8 cellular contexts compared by ENCODE assay signal in genomic region chrX:132612990-132613564, GRCh38.
DNase-seq lines count a peak whose midpoint lies in the region; ATAC-seq and TF ChIP-seq lines count a peak whose summit lies in the region.

No MANE protein-coding gene starts in this region.

- H3K4me1 ChIP-seq in DND-41 (ENCODE audit: insufficient read depth, low read length): no peaks in the 10 kb centered on the region
- no peaks in the 10 kb centered on the region for H3K4me1 ChIP-seq in HCT116 (ENCODE audit: control insufficient read depth in 1 of 2, insufficient read depth in 2 of 2, low read length in 2 of 2)
- H3K4me1 ChIP-seq in gastroesophageal sphincter: no peaks in the 10 kb centered on the region
- H3K4me1 ChIP-seq in prostate gland (replicated peaks): no peaks in the 10 kb centered on the region

- no peak overlapping the region for H3K9ac ChIP-seq in DND-41 (ENCODE audit: low read depth, low read length)
- H3K9ac ChIP-seq in HCT116 (ENCODE audit: low read length): no peak overlapping the region

- BruUV-seq in HCT116 (replicated peaks; lab: Mats Ljungman, UMichigan): no TSS peak

- intact Hi-C loops in HCT116 (cut with micrococcal nuclease) (loop anchor here (2.0 to 5.0 kb wide), 3 partner anchors 320 to 521 kb away; no protein-coding TSS in a partner anchor), prostate gland (cut with DNase I) (loop anchor here (10.0 kb wide), 2 partner anchors 318 to 388 kb away; no protein-coding TSS in a partner anchor)

- TF ChIP-seq CTCF in DND-41 (IDR thresholded peaks at IDR 0.05; ENCODE audit: borderline replicate concordance, extremely low read depth, low read length, poor library complexity, severe bottlenecking) (peak; percentile 77), HCT116 (IDR thresholded peaks at IDR 0.05 in 2 of 3, conservative IDR thresholded peaks at IDR 0.05 in 1 of 3; ENCODE audit: borderline replicate concordance in 1 of 3, insufficient read depth in 1 of 3, low read depth in 2 of 3, low read length in 2 of 3) (peak; percentile 39 to 64 (median 60); a peak in 5 of 6 replicates), gastroesophageal sphincter (IDR thresholded peaks at IDR 0.05) (peak in 3 of 4 experiments; percentile 14 to 52 (median 39)), prostate gland (IDR thresholded peaks at IDR 0.05) (peak in 3 of 4 experiments; percentile 28 to 41 (median 31))

- TF ChIP-seq POLR2A in HCT116 (IDR thresholded peaks at IDR 0.05; ENCODE audit: borderline replicate concordance, extremely low read depth, insufficient read depth, insufficient read length) (no peak), gastroesophageal sphincter (IDR thresholded peaks at IDR 0.05) (no peak), prostate gland (IDR thresholded peaks at IDR 0.05) (no peak)

- CTCF ChIA-PET in HCT116 (lab: Charles Lee): interaction anchor here (0.7 to 3.6 kb wide), 6 partner anchors 321 to 785 kb away, joined by 3 to 20 read pairs (median 4); partner anchors contain the start of gene RAP2C

- H2AFZ ChIP-seq in DND-41 (ENCODE audit: low read depth, low read length) (no peak overlapping the region), HCT116 (ENCODE audit: low read depth, low read length, poor library complexity, severe bottlenecking) (peak overlapping the region; percentile 26)

- H3K9me3 ChIP-seq in DND-41 (ENCODE audit: insufficient read depth, low read length, severe bottlenecking) (no peaks in the 10 kb centered on the region), HCT116 (ENCODE audit: control insufficient read depth in 1 of 2, insufficient read depth in 1 of 2, low read depth in 1 of 2, low read length in 2 of 2) (no peaks in the 10 kb centered on the region), gastroesophageal sphincter (no peaks in the 10 kb centered on the region), prostate gland (no peaks in the 10 kb centered on the region)

- no peak overlapping the region for H3K27ac ChIP-seq in DND-41 (ENCODE audit: low read length)
- H3K27ac ChIP-seq in HCT116 (ENCODE audit: low read depth, low read length): no peak overlapping the region
- no peak overlapping the region for H3K27ac ChIP-seq in gastroesophageal sphincter
- no peak overlapping the region for H3K27ac ChIP-seq in prostate gland

- H3K9me2 ChIP-seq in HCT116 (ENCODE audit: insufficient read depth): no peaks in the 10 kb centered on the region

- RAD21 ChIA-PET in HCT116 (lab: Charles Lee; ENCODE audit: low non-redundant PET in 1 of 2, low total read pairs in 2 of 2, uncharacterized antibody in 2 of 2, unreplicated experiment in 2 of 2): interaction anchor here in 1 of 2 experiments (0.7 kb wide), 1 partner anchor 768 kb away, joined by 3 read pairs; no protein-coding TSS in a partner anchor

- peak; percentile 73 for ATAC-seq in DND-41 (ENCODE audit: insufficient read depth, low read depth)
- ATAC-seq in HCT116: peak; percentile 77
- no peak for ATAC-seq in gastroesophageal sphincter
- no peak for ATAC-seq in HG03135 (IDR thresholded peaks at IDR 0.05; ENCODE audit: unreplicated experiment)

- DNase-seq in DND-41: peak; percentile 46
- DNase-seq in HCT116 (ENCODE audit: low read depth, low spot score): peak; percentile 12
- DNase-seq in NCI-H82 (lab: John Stamatoyannopoulos, UW): peak; percentile 58
- peak; percentile 10 for DNase-seq in activated T-helper 1 cell treated with Interleukin-2 at 50 U/mL for 16 hours (ENCODE audit: low read depth)
- DNase-seq in prostate gland (ENCODE audit: low spot score): peak; percentile 7
- no peak for DNase-seq in NCI-H226

- no peak overlapping the region for H3K4me2 ChIP-seq in DND-41 (ENCODE audit: insufficient read depth, low read length)
- H3K4me2 ChIP-seq in HCT116 (ENCODE audit: low read length): no peak overlapping the region

- H4K20me1 ChIP-seq in DND-41 (ENCODE audit: insufficient read depth, low read length): no peaks in the 10 kb centered on the region
- no peaks in the 10 kb centered on the region for H4K20me1 ChIP-seq in HCT116 (ENCODE audit: insufficient read depth)

- H3K27me3 ChIP-seq in DND-41 (ENCODE audit: insufficient read depth, low read length, poor library complexity): no peaks in the 10 kb centered on the region
- H3K27me3 ChIP-seq in HCT116 (ENCODE audit: insufficient read depth, low read length): no peaks in the 10 kb centered on the region
- H3K27me3 ChIP-seq in gastroesophageal sphincter: no peaks in the 10 kb centered on the region
- H3K27me3 ChIP-seq in prostate gland (replicated peaks; ENCODE audit: insufficient read depth): no peaks in the 10 kb centered on the region

- peak; percentile 69 for TF ChIP-seq RAD21 in HCT116 (IDR thresholded peaks at IDR 0.05; ENCODE audit: low read depth)

- H3K79me2 ChIP-seq in DND-41 (ENCODE audit: insufficient read depth, low read length) (no peaks in the 10 kb centered on the region), HCT116 (ENCODE audit: insufficient read depth, low read length) (no peaks in the 10 kb centered on the region)

- no peaks in the 10 kb centered on the region for H3K36me3 ChIP-seq in DND-41 (ENCODE audit: insufficient read depth, low read length)
- no peaks in the 10 kb centered on the region for H3K36me3 ChIP-seq in HCT116 (ENCODE audit: control insufficient read depth in 1 of 2, insufficient read depth in 2 of 2, low read length in 2 of 2)
- H3K36me3 ChIP-seq in gastroesophageal sphincter: no peaks in the 10 kb centered on the region
- H3K36me3 ChIP-seq in prostate gland: no peaks in the 10 kb centered on the region

- no peak for TF ChIP-seq EP300 in gastroesophageal sphincter (IDR thresholded peaks at IDR 0.05)

- H3K4me3 ChIP-seq in DND-41 (ENCODE audit: low read depth in 1 of 2, low read length in 2 of 2) (no peak overlapping the region), HCT116 (replicated peaks in 1 of 2; ENCODE audit: low read depth in 1 of 2, low read length in 2 of 2) (no peak overlapping the region), gastroesophageal sphincter (no peak overlapping the region), prostate gland (no peak overlapping the region)

- POLR2A ChIA-PET in HCT116 (lab: Charles Lee): no interaction called here

- WGBS in gastroesophageal sphincter (ENCODE audit: low coverage in 1 of 2), 2 donors: 21 to 72% methylated on average over 4 to 5 of the region's 7 CpGs
- 67% methylated on average over 7 of the region's 7 CpGs for WGBS in prostate gland

TF ChIP-seq in HCT116, 20 proteins besides CTCF, POLR2A, EP300 and RAD21:
- no peak for TF ChIP-seq POLR2AphosphoS5 (IDR thresholded peaks at IDR 0.05; ENCODE audit: low read depth, low read length)
- no peak for TF ChIP-seq MAX (IDR thresholded peaks at IDR 0.05)
- TF ChIP-seq ELF1 (IDR thresholded peaks at IDR 0.05; ENCODE audit: borderline replicate concordance, low read depth): no peak
- TF ChIP-seq ZNF274 (IDR thresholded peaks at IDR 0.05; ENCODE audit: low read depth, low read length): no peak
- no peak for TF ChIP-seq JUND (IDR thresholded peaks at IDR 0.05)
- no peak for TF ChIP-seq SRF (IDR thresholded peaks at IDR 0.05; ENCODE audit: low read depth)
TF ChIP-seq in HCT116: peak in this region for 0.

Comparison
In these comparisons a context has a peak if more than half of its experiments do, and no peak if none do; other contexts are left out.
1. ATAC-seq: peak in DND-41 (single experiment) and HCT116 (single experiment); none in gastroesophageal sphincter (single experiment) and HG03135 (single experiment).
2. Peak in every context shown above with its lines, with median percentiles within 50 percentile points of each other: CTCF ChIP-seq.